22 cellular contexts compared by ENCODE assay signal in genomic region chr17:8881606-8882005, GRCh38. TPM values are rescaled to one million over a fixed set of nuclear protein-coding genes. Genes with fewer than 3 reads are reported as not detected.
A peak's percentile ranks its signal among the peaks of the same experiment; 100 is the strongest.
DNase-seq lines count a peak whose midpoint lies in the region; ATAC-seq lines count a peak whose summit lies in the region.
"Had no signal": no experiment of that assay in that cellular context is flagged by ENCODE, and none has a peak within 500 bp of the region (broad histone marks: within the 10 kb centered on the region; RNA-seq: fewer than 3 reads in every experiment).

No MANE protein-coding gene starts in this region.

- H3K27me3 Mint-ChIP-seq in activated naive CD8-positive, alpha-beta T cell: no peaks in the 10 kb centered on the region
- H3K27me3 Mint-ChIP-seq in activated naive CD8-positive, alpha-beta T cell treated with anti-CD3 and anti-CD28 coated beads, Interleukin-2, amount 50 U/mL, for 24 hours: no peaks in the 10 kb centered on the region
- H3K27me3 Mint-ChIP-seq in activated T-helper 1 cell treated with anti-CD3 and anti-CD28 coated beads, Interleukin-12 subunit alpha, Interleukin-12 subunit beta, Interleukin-2, Interleukin-4 antibody, amounts not matched to agents 30 ng/mL and 10 ng/mL and 1 ng/mL, durations not matched to agents 14 hours and 24 hours and 36 hours (ENCODE audit: insufficient read depth): no peaks in the 10 kb centered on the region
- no peaks in the 10 kb centered on the region for H3K27me3 Mint-ChIP-seq in naive thymus-derived CD8-positive, alpha-beta T cell
- H3K27me3 Mint-ChIP-seq in stimulated activated naive CD8-positive, alpha-beta T cell treated with anti-CD3 and anti-CD28 coated beads, Interleukin-15, amount 100 ng/mL, for 72 hours: no peaks in the 10 kb centered on the region

- peak overlapping the region; percentile 28 for H3K27ac Mint-ChIP-seq in activated naive CD8-positive, alpha-beta T cell
- H3K27ac Mint-ChIP-seq in activated naive CD8-positive, alpha-beta T cell treated with anti-CD3 and anti-CD28 coated beads, Interleukin-2, amount 50 U/mL, for 24 hours: no peak overlapping the region
- peak overlapping the region; percentile 1 for H3K27ac Mint-ChIP-seq in activated T-helper 1 cell treated with anti-CD3 and anti-CD28 coated beads, Interleukin-12 subunit alpha, Interleukin-12 subunit beta, Interleukin-2, Interleukin-4 antibody, amounts not matched to agents 30 ng/mL and 10 ng/mL and 1 ng/mL, durations not matched to agents 14 hours and 24 hours and 36 hours
- peak overlapping the region in 6 of 10 donors; percentile 36 to 89 (median 65) for H3K27ac Mint-ChIP-seq in naive thymus-derived CD8-positive, alpha-beta T cell
- peak overlapping the region; percentile 91 for H3K27ac Mint-ChIP-seq in stimulated activated effector memory CD8-positive, alpha-beta T cell treated with anti-CD3 and anti-CD28 coated beads, Interleukin-12 subunit alpha, Interleukin-12 subunit beta, amount 100 ng/mL, for 72 hours
- no peak overlapping the region for H3K27ac Mint-ChIP-seq in stimulated activated naive CD8-positive, alpha-beta T cell treated with anti-CD3 and anti-CD28 coated beads, Interleukin-15, amount 100 ng/mL, for 72 hours
- H3K27ac Mint-ChIP-seq: GM23338, HFFc6 had no signal

- no peak for ATAC-seq in activated naive CD8-positive, alpha-beta T cell treated with anti-CD3 and anti-CD28 coated beads, Interleukin-2, amount 50 U/mL, for 24 hours
- no peak for ATAC-seq in naive thymus-derived CD8-positive, alpha-beta T cell
- no peak for ATAC-seq in stimulated activated effector memory CD8-positive, alpha-beta T cell treated with anti-CD3 and anti-CD28 coated beads, Interleukin-12 subunit alpha, Interleukin-12 subunit beta, amount 100 ng/mL, for 72 hours
- ATAC-seq in HG02759 (IDR thresholded peaks at IDR 0.05; ENCODE audit: unreplicated experiment): no peak
- no peak for ATAC-seq in stimulated activated naive CD8-positive, alpha-beta T cell treated with anti-CD3 and anti-CD28 coated beads, Interleukin-15, amount 100 ng/mL, for 72 hours
- ATAC-seq in HG02973 (IDR thresholded peaks at IDR 0.05; ENCODE audit: unreplicated experiment): no peak
- ATAC-seq: CD8-positive, alpha-beta T cell; GM23338; HCT116; K562 had no signal

- intact Hi-C loops in activated T-helper 1 cell treated with anti-CD3 and anti-CD28 coated beads, Interleukin-12 subunit alpha, Interleukin-12 subunit beta, Interleukin-2, Interleukin-4 antibody, amounts not matched to agents 30 ng/mL and 10 ng/mL and 1 ng/mL, durations not matched to agents 14 hours and 24 hours and 36 hours (cut with micrococcal nuclease): no loop called here

- no peaks in the 10 kb centered on the region for H3K9me3 Mint-ChIP-seq in activated naive CD8-positive, alpha-beta T cell (ENCODE audit: low read depth)
- no peaks in the 10 kb centered on the region for H3K9me3 Mint-ChIP-seq in activated naive CD8-positive, alpha-beta T cell treated with anti-CD3 and anti-CD28 coated beads, Interleukin-2, amount 50 U/mL, for 24 hours
- no peaks in the 10 kb centered on the region for H3K9me3 Mint-ChIP-seq in activated T-helper 1 cell treated with anti-CD3 and anti-CD28 coated beads, Interleukin-12 subunit alpha, Interleukin-12 subunit beta, Interleukin-2, Interleukin-4 antibody, amounts not matched to agents 30 ng/mL and 10 ng/mL and 1 ng/mL, durations not matched to agents 14 hours and 24 hours and 36 hours
- no peaks in the 10 kb centered on the region for H3K9me3 Mint-ChIP-seq in naive thymus-derived CD8-positive, alpha-beta T cell
- no peaks in the 10 kb centered on the region for H3K9me3 Mint-ChIP-seq in stimulated activated effector memory CD8-positive, alpha-beta T cell treated with anti-CD3 and anti-CD28 coated beads, Interleukin-12 subunit alpha, Interleukin-12 subunit beta, amount 100 ng/mL, for 72 hours
- no peaks in the 10 kb centered on the region for H3K9me3 Mint-ChIP-seq in stimulated activated naive CD8-positive, alpha-beta T cell treated with anti-CD3 and anti-CD28 coated beads, Interleukin-15, amount 100 ng/mL, for 72 hours
- H3K9me3 Mint-ChIP-seq: CD8-positive, alpha-beta T cell; GM23338 had no signal

- DNase-seq in activated naive CD8-positive, alpha-beta T cell treated with anti-CD3 and anti-CD28 coated beads, Interleukin-2, amount 50 U/mL, for 24 hours: no peak
- DNase-seq in activated T-helper 1 cell treated with anti-CD3 and anti-CD28 coated beads, Interleukin-12 subunit alpha, Interleukin-12 subunit beta, Interleukin-2, Interleukin-4 antibody, amounts not matched to agents 30 ng/mL and 10 ng/mL and 1 ng/mL, durations not matched to agents 14 hours and 24 hours and 36 hours (ENCODE audit: low spot score): no peak
- no peak for DNase-seq in naive thymus-derived CD8-positive, alpha-beta T cell
- no peak for DNase-seq in stimulated activated effector memory CD8-positive, alpha-beta T cell treated with anti-CD3 and anti-CD28 coated beads, Interleukin-12 subunit alpha, Interleukin-12 subunit beta, amount 100 ng/mL, for 72 hours (ENCODE audit: low spot score in 2 of 2)
- no peak for DNase-seq in stimulated activated naive CD8-positive, alpha-beta T cell treated with anti-CD3 and anti-CD28 coated beads, Interleukin-15, amount 100 ng/mL, for 72 hours
- DNase-seq: 8988T; Calu3; CD8-positive, alpha-beta T cell; DND-41; EL; HFFc6; IMR-90 had no signal

- POLR2A ChIA-PET in naive thymus-derived CD8-positive, alpha-beta T cell (lab: Charles Lee): no interaction called here

- peaks cover 7% of the 10 kb centered on the region for H3K36me3 Mint-ChIP-seq in activated naive CD8-positive, alpha-beta T cell
- H3K36me3 Mint-ChIP-seq in activated naive CD8-positive, alpha-beta T cell treated with anti-CD3 and anti-CD28 coated beads, Interleukin-2, amount 50 U/mL, for 24 hours (ENCODE audit: low read depth): peaks cover 38% of the 10 kb centered on the region
- peaks cover 48% of the 10 kb centered on the region for H3K36me3 Mint-ChIP-seq in activated T-helper 1 cell treated with anti-CD3 and anti-CD28 coated beads, Interleukin-12 subunit alpha, Interleukin-12 subunit beta, Interleukin-2, Interleukin-4 antibody, amounts not matched to agents 30 ng/mL and 10 ng/mL and 1 ng/mL, durations not matched to agents 14 hours and 24 hours and 36 hours (ENCODE audit: low read depth)
- H3K36me3 Mint-ChIP-seq in naive thymus-derived CD8-positive, alpha-beta T cell: peaks cover 13 to 77% (median 43%) of the 10 kb centered on the region in 3 donors
- H3K36me3 Mint-ChIP-seq in stimulated activated effector memory CD8-positive, alpha-beta T cell treated with anti-CD3 and anti-CD28 coated beads, Interleukin-12 subunit alpha, Interleukin-12 subunit beta, amount 100 ng/mL, for 72 hours: peaks cover 97% of the 10 kb centered on the region

- no peak overlapping the region for H3K4me3 Mint-ChIP-seq in activated naive CD8-positive, alpha-beta T cell
- no peak overlapping the region for H3K4me3 Mint-ChIP-seq in activated naive CD8-positive, alpha-beta T cell treated with anti-CD3 and anti-CD28 coated beads, Interleukin-2, amount 50 U/mL, for 24 hours
- no peak overlapping the region for H3K4me3 Mint-ChIP-seq in activated T-helper 1 cell treated with anti-CD3 and anti-CD28 coated beads, Interleukin-12 subunit alpha, Interleukin-12 subunit beta, Interleukin-2, Interleukin-4 antibody, amounts not matched to agents 30 ng/mL and 10 ng/mL and 1 ng/mL, durations not matched to agents 14 hours and 24 hours and 36 hours
- no peak overlapping the region for H3K4me3 Mint-ChIP-seq in naive thymus-derived CD8-positive, alpha-beta T cell
- no peak overlapping the region for H3K4me3 Mint-ChIP-seq in stimulated activated effector memory CD8-positive, alpha-beta T cell treated with anti-CD3 and anti-CD28 coated beads, Interleukin-12 subunit alpha, Interleukin-12 subunit beta, amount 100 ng/mL, for 72 hours
- H3K4me3 Mint-ChIP-seq in stimulated activated naive CD8-positive, alpha-beta T cell treated with anti-CD3 and anti-CD28 coated beads, Interleukin-15, amount 100 ng/mL, for 72 hours: no peak overlapping the region
- H3K4me3 Mint-ChIP-seq: CD8-positive, alpha-beta T cell; GM23338; HFFc6 had no signal

- H3K4me1 Mint-ChIP-seq in activated naive CD8-positive, alpha-beta T cell (ENCODE audit: low read depth): no peaks in the 10 kb centered on the region
- H3K4me1 Mint-ChIP-seq in activated naive CD8-positive, alpha-beta T cell treated with anti-CD3 and anti-CD28 coated beads, Interleukin-2, amount 50 U/mL, for 24 hours: no peaks in the 10 kb centered on the region
- H3K4me1 Mint-ChIP-seq in activated T-helper 1 cell treated with anti-CD3 and anti-CD28 coated beads, Interleukin-12 subunit alpha, Interleukin-12 subunit beta, Interleukin-2, Interleukin-4 antibody, amounts not matched to agents 30 ng/mL and 10 ng/mL and 1 ng/mL, durations not matched to agents 14 hours and 24 hours and 36 hours (ENCODE audit: low read depth): no peaks in the 10 kb centered on the region
- peaks cover 0 to 22% (median 12%) of the 10 kb centered on the region in 4 donors for H3K4me1 Mint-ChIP-seq in naive thymus-derived CD8-positive, alpha-beta T cell
- peaks cover 16% of the 10 kb centered on the region for H3K4me1 Mint-ChIP-seq in stimulated activated effector memory CD8-positive, alpha-beta T cell treated with anti-CD3 and anti-CD28 coated beads, Interleukin-12 subunit alpha, Interleukin-12 subunit beta, amount 100 ng/mL, for 72 hours
- peaks cover 6% of the 10 kb centered on the region for H3K4me1 Mint-ChIP-seq in stimulated activated naive CD8-positive, alpha-beta T cell treated with anti-CD3 and anti-CD28 coated beads, Interleukin-15, amount 100 ng/mL, for 72 hours
- H3K4me1 Mint-ChIP-seq: GM23338 had no signal

RNA-seq across cellular contexts. Expression of gene PIK3R6, which starts 14.1 kb away (rescaled TPM):
- 2.0 and 2.1 TPM in 2 replicates for total RNA-seq in activated T-helper 1 cell treated with anti-CD3 and anti-CD28 coated beads, Interleukin-12 subunit alpha, Interleukin-12 subunit beta, Interleukin-2, Interleukin-4 antibody, amounts not matched to agents 30 ng/mL and 10 ng/mL and 1 ng/mL, durations not matched to agents 14 hours and 24 hours and 36 hours
- under 1 TPM; 0.42 to 0.44 TPM for total RNA-seq in naive thymus-derived CD8-positive, alpha-beta T cell
- under 1 TPM in 1 of 3 donors, not detected in 2; 0.47 TPM for polyA plus RNA-seq in naive thymus-derived CD8-positive, alpha-beta T cell
- total RNA-seq: A673, Calu3, G401, HFFc6, HT1080, IMR-90 had no signal
- polyA plus RNA-seq: AG04450, IMR-90, K562 had no signal

Comparison
In these comparisons a context has a peak if more than half of its experiments do, and no peak if none do; other contexts are left out.
1. H3K27ac Mint-ChIP-seq: peak in activated naive CD8-positive, alpha-beta T cell (single experiment), activated T-helper 1 cell treated with anti-CD3 and anti-CD28 coated beads, Interleukin-12 subunit alpha, Interleukin-12 subunit beta, Interleukin-2, Interleukin-4 antibody, amounts not matched to agents 30 ng/mL and 10 ng/mL and 1 ng/mL, durations not matched to agents 14 hours and 24 hours and 36 hours (single experiment), naive thymus-derived CD8-positive, alpha-beta T cell (6 of 10) and stimulated activated effector memory CD8-positive, alpha-beta T cell treated with anti-CD3 and anti-CD28 coated beads, Interleukin-12 subunit alpha, Interleukin-12 subunit beta, amount 100 ng/mL, for 72 hours (single experiment); none in activated naive CD8-positive, alpha-beta T cell treated with anti-CD3 and anti-CD28 coated beads, Interleukin-2, amount 50 U/mL, for 24 hours (single experiment) and stimulated activated naive CD8-positive, alpha-beta T cell treated with anti-CD3 and anti-CD28 coated beads, Interleukin-15, amount 100 ng/mL, for 72 hours (0 of 2).